ENCODE assay signal across 8 cellular contexts in genomic region chr19:15101479-15102082, GRCh38. TPM values are rescaled to one million over a fixed set of nuclear protein-coding genes. Genes with fewer than 3 reads are reported as not detected.
DNase-seq lines count a peak whose midpoint lies in the region; ATAC-seq, FAIRE-seq and TF ChIP-seq lines count a peak whose summit lies in the region.

No MANE protein-coding gene starts in this region.

- no peak overlapping the region for H3K4me2 ChIP-seq in Karpas-422 (ENCODE audit: low read depth, low read length, poor library complexity, severe bottlenecking)

- intact Hi-C loops in pancreas (cut with DNase I) = no loop called here

- DNase-seq in D341Med (ENCODE audit: low spot score) (peak; percentile 58), Karpas-422 (peak; percentile 84), pancreas (no peak)
- DNase-seq in activated CD4-positive, alpha-beta T cell treated with anti-CD3 and anti-CD28 coated beads, Interleukin-2, amount 50 U/mL, for 24 hours (ENCODE audit: low read depth in 1 of 2, low spot score in 1 of 2) = peak; percentile 14 to 37

- WGBS in pancreas, 2 donors = 51 to 54% methylated on average over 3 of the region's 3 CpGs

- no peaks in the 10 kb centered on the region for H3K27me3 ChIP-seq in Karpas-422 (ENCODE audit: low read length)
- H3K27me3 ChIP-seq in pancreas = no peaks in the 10 kb centered on the region

- FAIRE-seq in pancreas (lab: Jason Lieb, UNC) = no peak

- no peak overlapping the region for H3K4me3 ChIP-seq in Karpas-422 (ENCODE audit: low read length)
- no peak overlapping the region for H3K4me3 ChIP-seq in pancreas

- H3K27ac ChIP-seq in Karpas-422 (ENCODE audit: low read length) (no peak overlapping the region), pancreas (no peak overlapping the region)

- H3K9me2 ChIP-seq in Karpas-422 (replicated peaks; ENCODE audit: insufficient read depth, low read length) = no peaks in the 10 kb centered on the region

- H4K20me1 ChIP-seq in Karpas-422 (ENCODE audit: insufficient read depth, low read depth, low read length) = no peaks in the 10 kb centered on the region

- H3K9ac ChIP-seq in Karpas-422 (ENCODE audit: low read length) = no peak overlapping the region

- no peak overlapping the region for H2AFZ ChIP-seq in Karpas-422 (ENCODE audit: low read length)

- ATAC-seq in esophagus mucosa = peak; percentile 28
- ATAC-seq in pancreas = peak in 3 of 4 donors; percentile 52 to 73 (median 56)
- no peak for ATAC-seq in GM21529 (IDR thresholded peaks at IDR 0.05; ENCODE audit: unreplicated experiment)
- no peak for ATAC-seq in GM21723 (IDR thresholded peaks at IDR 0.05; ENCODE audit: unreplicated experiment)
- ATAC-seq in GM19455 (IDR thresholded peaks at IDR 0.05; ENCODE audit: unreplicated experiment) = no peak

- no peaks in the 10 kb centered on the region for H3K36me3 ChIP-seq in Karpas-422 (ENCODE audit: insufficient read depth, low read length)
- no peaks in the 10 kb centered on the region for H3K36me3 ChIP-seq in pancreas

- H3K79me2 ChIP-seq in Karpas-422 (ENCODE audit: low read length) = no peaks in the 10 kb centered on the region

- H3K9me3 ChIP-seq in Karpas-422 (ENCODE audit: low read length) = no peaks in the 10 kb centered on the region
- no peaks in the 10 kb centered on the region for H3K9me3 ChIP-seq in pancreas

- H3K4me1 ChIP-seq in Karpas-422 (ENCODE audit: low read length) (no peaks in the 10 kb centered on the region), pancreas (no peaks in the 10 kb centered on the region)

- peak; percentile 22 to 42 (median 29) for TF ChIP-seq CTCF in pancreas (IDR thresholded peaks at IDR 0.05)

RNA-seq across cellular contexts. Expression of gene SYDE1, which starts 5.6 kb away (rescaled TPM):
- not detected in 2 replicates for total RNA-seq in Karpas-422 (2014; rRNA removed; shearing (Covaris generic); ENCODE audit: low replicate concordance)
- total RNA-seq in esophagus mucosa = 2.4 TPM
- total RNA-seq in pancreas = 1 to 10 TPM; 2.5 to 5.2 (median 3.3) TPM
- polyA plus RNA-seq in pancreas = 1 to 10 TPM; 5.8 to 6.1 TPM

RNA-seq across cellular contexts. Expression of gene OR1I1, which starts 19.6 kb away (rescaled TPM):
- total RNA-seq in Karpas-422 (2014; rRNA removed; shearing (Covaris generic); ENCODE audit: low replicate concordance) = not detected in 2 replicates
- not detected for total RNA-seq in esophagus mucosa
- not detected for total RNA-seq in pancreas
- not detected for polyA plus RNA-seq in pancreas

RNA-seq across cellular contexts. Expression of gene CASP14, which starts 52.3 kb away (rescaled TPM):
- total RNA-seq in Karpas-422 (2014; rRNA removed; shearing (Covaris generic); ENCODE audit: low replicate concordance) = not detected in 2 replicates
- total RNA-seq in esophagus mucosa = 0.16 TPM
- under 1 TPM in 3 of 6 donors, not detected in 3; 0.14 to 0.25 (median 0.14) TPM for total RNA-seq in pancreas
- polyA plus RNA-seq in pancreas = under 1 TPM; 0.04 to 0.73 TPM

Comparison
In these comparisons a context has a peak if more than half of its experiments do, and no peak if none do; other contexts are left out.
1. DNase-seq: peak in D341Med (single experiment), Karpas-422 (single experiment) and activated CD4-positive, alpha-beta T cell treated with anti-CD3 and anti-CD28 coated beads, Interleukin-2, amount 50 U/mL, for 24 hours (2 of 2); none in pancreas (0 of 6).
2. ATAC-seq: peak in esophagus mucosa (single experiment) and pancreas (3 of 4); none in GM21529 (single experiment), GM21723 (single experiment) and GM19455 (single experiment).